ENCODE assay signal across 9 cellular contexts in genomic region chr11:83725161-83725560, GRCh38.
DNase-seq lines count a peak whose midpoint lies in the region; ATAC-seq and TF ChIP-seq lines count a peak whose summit lies in the region.
"Had no signal": no experiment of that assay in that cellular context is flagged by ENCODE, and none has a peak within 500 bp of the region (broad histone marks: within the 10 kb centered on the region; RNA-seq: fewer than 3 reads in every experiment).

No MANE protein-coding gene starts in this region.

- H3K56ac ChIP-seq in mesendoderm (ENCODE audit: low read length) = peak overlapping the region; percentile 86

- H2BK5ac ChIP-seq in mesendoderm (ENCODE audit: low read length) = no peak overlapping the region

- no peaks in the 10 kb centered on the region for H3K27me3 ChIP-seq in mesendoderm (ENCODE audit: insufficient read depth, low read length, poor library complexity)
- no peaks in the 10 kb centered on the region for H3K27me3 ChIP-seq in suprapubic skin
- no peaks in the 10 kb centered on the region for H3K27me3 ChIP-seq in right lobe of liver

- H4K8ac ChIP-seq in mesendoderm (ENCODE audit: low read depth, low read length) = no peak overlapping the region

- no peak for TF ChIP-seq EP300 in suprapubic skin (IDR thresholded peaks at IDR 0.05)

- H3K4ac ChIP-seq in mesendoderm (ENCODE audit: low read depth, low read length) = peak overlapping the region; percentile 90

- no peak overlapping the region for H2AK5ac ChIP-seq in mesendoderm (ENCODE audit: low read length)

- no peaks in the 10 kb centered on the region for H3K9me3 ChIP-seq in suprapubic skin
- no peaks in the 10 kb centered on the region for H3K9me3 ChIP-seq in right lobe of liver
- H3K9me3 ChIP-seq: SJCRH30 had no signal

- H4K5ac ChIP-seq in mesendoderm (ENCODE audit: low read length) = no peak overlapping the region

- TF ChIP-seq POLR2A in suprapubic skin (IDR thresholded peaks at IDR 0.05) (no peak), right lobe of liver (IDR thresholded peaks at IDR 0.05) (no peak)

- intact Hi-C loops in right lobe of liver (cut with DNase I) = loop anchor here in 1 of 2 donors (10.0 kb wide), 1 partner anchor 430 kb away; no protein-coding TSS in a partner anchor

- H3K4me1 ChIP-seq in mesendoderm (ENCODE audit: control insufficient read depth, low read depth, low read length) (peaks cover 14% of the 10 kb centered on the region), suprapubic skin (peaks cover 39% of the 10 kb centered on the region), right lobe of liver (no peaks in the 10 kb centered on the region)
- H3K4me1 ChIP-seq: SJCRH30 had no signal

- no peak overlapping the region for H2BK120ac ChIP-seq in mesendoderm (ENCODE audit: low read depth, low read length)

- no peak for ATAC-seq in HG02678 (IDR thresholded peaks at IDR 0.05; ENCODE audit: unreplicated experiment)
- no peak for ATAC-seq in right lobe of liver
- ATAC-seq: stimulated activated naive CD8-positive, alpha-beta T cell treated with anti-CD3 and anti-CD28 coated beads, Interleukin-15, amount 100 ng/mL, for 72 hours had no signal

- no peak overlapping the region for H3K4me2 ChIP-seq in mesendoderm (ENCODE audit: low read length)

- no peaks in the 10 kb centered on the region for H3K79me1 ChIP-seq in mesendoderm (ENCODE audit: low read length)

- no peak overlapping the region for H2BK15ac ChIP-seq in mesendoderm (replicated peaks; ENCODE audit: low read depth)

- H3K36me3 ChIP-seq in mesendoderm (ENCODE audit: control insufficient read depth, insufficient read depth, low read length) = no peaks in the 10 kb centered on the region
- H3K36me3 ChIP-seq in suprapubic skin = no peaks in the 10 kb centered on the region
- H3K36me3 ChIP-seq in right lobe of liver = no peaks in the 10 kb centered on the region
- H3K36me3 ChIP-seq: SJCRH30 had no signal

- no peak for DNase-seq in LNCaP clone FGC (ENCODE audit: low read depth)
- DNase-seq in coronary artery (ENCODE audit: low spot score) = no peak
- DNase-seq in mesendoderm = peak; percentile 97
- no peak for DNase-seq in suprapubic skin (ENCODE audit: low spot score in 2 of 2)
- DNase-seq in NCI-H1930 (lab: John Stamatoyannopoulos, UW) = no peak
- no peak for DNase-seq in right lobe of liver
- DNase-seq: stimulated activated naive CD8-positive, alpha-beta T cell treated with anti-CD3 and anti-CD28 coated beads, Interleukin-15, amount 100 ng/mL, for 72 hours had no signal

- WGBS in mesendoderm (ENCODE audit: extremely low coverage, insufficient coverage, low lambda C conversion rate) = no CpG with 5 or more reads among the region's 6 CpGs
- 9% methylated on average over 6 of the region's 6 CpGs for whole genome bisulfite sequencing in suprapubic skin
- WGBS in right lobe of liver (ENCODE audit: insufficient coverage, low coverage, low lambda C conversion rate, missing lambda C conversion rate) = 28% methylated on average over 6 of the region's 6 CpGs

- peak overlapping the region; percentile 70 for H3K9ac ChIP-seq in mesendoderm (ENCODE audit: low read length)

- H3K4me3 ChIP-seq in LNCaP clone FGC (ENCODE audit: low read depth, low read length) (peak overlapping the region; percentile 44), coronary artery (peak overlapping the region; percentile 66), mesendoderm (ENCODE audit: low read length) (no peak overlapping the region), suprapubic skin (peak overlapping the region; percentile 38), right lobe of liver (no peak overlapping the region)
- H3K4me3 ChIP-seq: SJCRH30 had no signal

- no peak overlapping the region for H3K23ac ChIP-seq in mesendoderm (ENCODE audit: low read length)

- peak overlapping the region; percentile 81 for H3K18ac ChIP-seq in mesendoderm (ENCODE audit: low read length)

- H3K79me2 ChIP-seq in mesendoderm (ENCODE audit: control insufficient read depth, insufficient read depth, low read length) = no peaks in the 10 kb centered on the region

- TF ChIP-seq CTCF in LNCaP clone FGC (IDR thresholded peaks at IDR 0.05; ENCODE audit: control insufficient read depth, extremely low read depth, insufficient read depth) = no peak
- no peak for TF ChIP-seq CTCF in coronary artery (IDR thresholded peaks at IDR 0.05)
- no peak for TF ChIP-seq CTCF in suprapubic skin (IDR thresholded peaks at IDR 0.05)
- no peak for TF ChIP-seq CTCF in right lobe of liver (IDR thresholded peaks at IDR 0.05)

- H3K27ac ChIP-seq in coronary artery = peak overlapping the region in 1 of 2 donors; percentile 51
- H3K27ac ChIP-seq in mesendoderm (ENCODE audit: low read depth, low read length) = peak overlapping the region; percentile 98
- H3K27ac ChIP-seq in suprapubic skin = peak overlapping the region; percentile 84
- no peak overlapping the region for H3K27ac ChIP-seq in right lobe of liver
- H3K27ac ChIP-seq: SJCRH30 had no signal

Comparison
In these comparisons a context has a peak if more than half of its experiments do, and no peak if none do; other contexts are left out.
1. H3K4me3 ChIP-seq: peak in LNCaP clone FGC (single experiment), coronary artery (single experiment) and suprapubic skin (single experiment); none in mesendoderm (single experiment) and right lobe of liver (0 of 3).
2. H3K27ac ChIP-seq: peak in mesendoderm (single experiment) and suprapubic skin (single experiment); none in right lobe of liver (0 of 3).